9 cellular contexts compared by ENCODE assay signal in genomic region chr6:6057442-6058053, GRCh38. TPM values are rescaled to one million over a fixed set of nuclear protein-coding genes. Genes with fewer than 3 reads are reported as not detected.
DNase-seq lines count a peak whose midpoint lies in the region; ATAC-seq, FAIRE-seq and TF ChIP-seq lines count a peak whose summit lies in the region.
"Had no signal": no experiment of that assay in that cellular context is flagged by ENCODE, and none has a peak within 500 bp of the region (broad histone marks: within the 10 kb centered on the region; RNA-seq: fewer than 3 reads in every experiment).

No MANE protein-coding gene starts in this region.

- H3K4me2 ChIP-seq in PC-3 (ENCODE audit: low read length) (no peak overlapping the region), endothelial cell of umbilical vein (ENCODE audit: insufficient read depth, low read length) (no peak overlapping the region)

- DNase-seq in NCI-H2171 treated with DMSO at 0.1 percent for 48 hours (lab: John Stamatoyannopoulos, UW) (peak; percentile 15), NCI-H2171 (lab: John Stamatoyannopoulos, UW) (no peak), KBM-7 (peak; percentile 74), PC-3 (peak; percentile 76), endothelial cell of umbilical vein (ENCODE audit: low read depth, low spot score) (peak; percentile 57), HK-2 (ENCODE audit: unreplicated experiment) (no peak)

- H3K27me3 Mint-ChIP-seq in nephron (ENCODE audit: low read depth) = peaks cover 32% of the 10 kb centered on the region

- ATAC-seq in PC-3 (peak; percentile 89), GM21390 (IDR thresholded peaks at IDR 0.05; ENCODE audit: unreplicated experiment) (no peak)

- TF ChIP-seq CTCF in PC-3 (conservative IDR thresholded peaks at IDR 0.05; ENCODE audit: low read depth, low read length) = peak; percentile 83
- peak; percentile 34 to 50 for TF ChIP-seq CTCF in endothelial cell of umbilical vein (IDR thresholded peaks at IDR 0.05; ENCODE audit: extremely low read depth in 1 of 2, insufficient read depth in 1 of 2, low read depth in 1 of 2, low read length in 2 of 2)
- peak; percentile 66 to 71 (median 70) for TF ChIP-seq CTCF in nephron (IDR thresholded peaks at IDR 0.05; ENCODE audit: unreplicated experiment in 3 of 3)

- no peaks in the 10 kb centered on the region for H3K9me1 ChIP-seq in endothelial cell of umbilical vein (replicated peaks; ENCODE audit: control insufficient read depth, extremely low read depth, insufficient read depth, low read length)

- dilution Hi-C loops in endothelial cell of umbilical vein (cut with MboI; ENCODE audit: extremely low pct_ligation_motif_present, low sequenced_read_pairs) = no loop called here

- H3K27ac Mint-ChIP-seq in nephron = no peak overlapping the region
- H3K27ac Mint-ChIP-seq: CD8-positive, alpha-beta memory T cell had no signal

- H3K4me1 ChIP-seq in PC-3 (ENCODE audit: insufficient read depth, low read length) (no peaks in the 10 kb centered on the region), endothelial cell of umbilical vein (ENCODE audit: control insufficient read depth, extremely low read depth, insufficient read depth, low read length) (no peaks in the 10 kb centered on the region)

- H3K4me3 Mint-ChIP-seq in nephron = no peak overlapping the region
- H3K4me3 Mint-ChIP-seq: CD8-positive, alpha-beta memory T cell had no signal

- no peaks in the 10 kb centered on the region for H3F3A ChIP-seq in PC-3 (ENCODE audit: low read length, unreplicated experiment)

- no peak overlapping the region for H3K9ac ChIP-seq in PC-3 (ENCODE audit: low read length)
- H3K9ac ChIP-seq in endothelial cell of umbilical vein (replicated peaks; ENCODE audit: extremely low read depth, insufficient read depth, low read length) = no peak overlapping the region

- H3K9me3 ChIP-seq in PC-3 (ENCODE audit: low read length) (no peaks in the 10 kb centered on the region), endothelial cell of umbilical vein (replicated peaks; ENCODE audit: control insufficient read depth, insufficient read depth, low read length) (no peaks in the 10 kb centered on the region)

- intact Hi-C loops in PC-3 (cut with micrococcal nuclease) = loop anchor here (1.0 to 10.0 kb wide), 3 partner anchors 203 to 635 kb away; no protein-coding TSS in a partner anchor
- intact Hi-C loops in endothelial cell of umbilical vein (cut with micrococcal nuclease) = loop anchor here (1.0 to 5.0 kb wide), 5 partner anchors 258 to 635 kb away; no protein-coding TSS in a partner anchor

- POLR2A ChIA-PET in PC-3 (lab: Charles Lee; ENCODE audit: unreplicated experiment) (no interaction called here), endothelial cell of umbilical vein (lab: Charles Lee) (no interaction called here)

- no peaks in the 10 kb centered on the region for H3K9me2 ChIP-seq in PC-3 (replicated peaks; ENCODE audit: low read length)

- CTCF ChIA-PET in PC-3 (lab: Charles Lee) = interaction anchor here (0.6 kb wide), 1 partner anchor 1542 kb away, joined by 3 read pairs; no protein-coding TSS in a partner anchor
- CTCF ChIA-PET in endothelial cell of umbilical vein (lab: Charles Lee) = interaction anchor here (0.6 to 4.9 kb wide), 9 partner anchors 8 to 635 kb away, joined by 3 to 95 read pairs (median 5); no protein-coding TSS in a partner anchor

- H3K36me3 Mint-ChIP-seq in nephron (ENCODE audit: low read depth) = no peaks in the 10 kb centered on the region
- H3K36me3 Mint-ChIP-seq: CD8-positive, alpha-beta memory T cell had no signal

- peak; percentile 72 for FAIRE-seq in endothelial cell of umbilical vein (lab: Jason Lieb, UNC)

- H3K79me2 ChIP-seq in PC-3 (ENCODE audit: low read length) = no peaks in the 10 kb centered on the region
- no peaks in the 10 kb centered on the region for H3K79me2 ChIP-seq in endothelial cell of umbilical vein (ENCODE audit: control insufficient read depth, insufficient read depth, low read length)

- H3K4me1 Mint-ChIP-seq in nephron = peaks cover under 1% of the 10 kb centered on the region
- H3K4me1 Mint-ChIP-seq: CD8-positive, alpha-beta memory T cell had no signal

- H4K20me1 ChIP-seq in PC-3 (ENCODE audit: low read length) = no peaks in the 10 kb centered on the region
- no peaks in the 10 kb centered on the region for H4K20me1 ChIP-seq in endothelial cell of umbilical vein (replicated peaks; ENCODE audit: control insufficient read depth, extremely low read depth, insufficient read depth, low read length)

- H3K36me3 ChIP-seq in PC-3 (ENCODE audit: low read depth, low read length) (no peaks in the 10 kb centered on the region), endothelial cell of umbilical vein (ENCODE audit: control insufficient read depth in 2 of 2, extremely low read depth in 1 of 2, insufficient read depth in 2 of 2, low read length in 2 of 2) (no peaks in the 10 kb centered on the region)

- no peak overlapping the region for H3K4me3 ChIP-seq in PC-3 (ENCODE audit: low read length)
- H3K4me3 ChIP-seq in endothelial cell of umbilical vein (replicated peaks in 1 of 3; ENCODE audit: insufficient read depth in 1 of 3, low read depth in 1 of 3, low read length in 3 of 3) = no peak overlapping the region

- in situ Hi-C loops in KBM-7 (cut with MboI; ENCODE audit: low pct_unique_long_range_greater_than_20kb, low sequenced_read_pairs) = loop anchor here (25.0 kb wide), 1 partner anchor 455 kb away; no protein-coding TSS in a partner anchor

- H3K27ac ChIP-seq in PC-3 (ENCODE audit: low read length) = no peak overlapping the region
- no peak overlapping the region for H3K27ac ChIP-seq in endothelial cell of umbilical vein (ENCODE audit: insufficient read depth, low read depth, low read length)

- H3K9me3 Mint-ChIP-seq in nephron = peaks cover 7% of the 10 kb centered on the region

- no peak for TF ChIP-seq POLR2A in endothelial cell of umbilical vein (IDR thresholded peaks at IDR 0.05; ENCODE audit: low read depth, low read length)

- H3K27me3 ChIP-seq in PC-3 (ENCODE audit: low read length) = peaks cover 64% of the 10 kb centered on the region
- H3K27me3 ChIP-seq in endothelial cell of umbilical vein (ENCODE audit: control insufficient read depth in 2 of 2, insufficient read depth in 2 of 2, low read length in 2 of 2) = no peaks in the 10 kb centered on the region

- no peak overlapping the region for H2AFZ ChIP-seq in PC-3 (ENCODE audit: low read length)
- H2AFZ ChIP-seq in endothelial cell of umbilical vein (ENCODE audit: low read depth, low read length) = no peak overlapping the region

- BruUV-seq in PC-3 (replicated peaks; lab: Mats Ljungman, UMichigan) (no TSS peak), endothelial cell of umbilical vein (replicated peaks; lab: Mats Ljungman, UMichigan) (no TSS peak)

TF ChIP-seq in endothelial cell of umbilical vein, 7 proteins besides CTCF, POLR2A, EP300 and RAD21:
- TF ChIP-seq MYC (IDR thresholded peaks at IDR 0.05; ENCODE audit: low read depth, low read length) (no peak), EZH2 (IDR thresholded peaks at IDR 0.05; ENCODE audit: borderline replicate concordance, low read depth, low read length, severe bottlenecking) (no peak), POLR2AphosphoS5 (IDR thresholded peaks at IDR 0.05; ENCODE audit: insufficient read depth, low read depth, low read length) (no peak), JUN (IDR thresholded peaks at IDR 0.05; ENCODE audit: borderline replicate concordance, insufficient read depth, insufficient read length, low read depth) (no peak), GATA2 (IDR thresholded peaks at IDR 0.05; ENCODE audit: insufficient read depth, insufficient read length, low read depth, low read length) (no peak), MAX (IDR thresholded peaks at IDR 0.05; ENCODE audit: insufficient read depth, insufficient read length) (no peak), FOS (IDR thresholded peaks at IDR 0.05; ENCODE audit: borderline replicate concordance, insufficient read depth, low read length) (no peak)

RNA-seq across cellular contexts. Expression of gene NRN1, which starts 50.8 kb away (rescaled TPM):
- total RNA-seq in PC-3 (2014; rRNA removed) (not detected in 2 replicates), endothelial cell of umbilical vein (25.6 and 26.2 TPM in 2 replicates)
- polyA plus RNA-seq in endothelial cell of umbilical vein = 10.9 and 12.8 TPM in 2 replicates
- 12.4 and 16.6 TPM in 2 replicates for polyA plus RNA-seq in endothelial cell of umbilical vein (2011; cell fraction: cytosol; rRNA removed)
- polyA plus RNA-seq in endothelial cell of umbilical vein (2011; cell fraction: nucleus; rRNA removed) = 17.9 and 20.3 TPM in 2 replicates
- 22.7 and 26.1 TPM in 2 replicates for polyA plus RNA-seq in endothelial cell of umbilical vein (2012)
- polyA minus RNA-seq in endothelial cell of umbilical vein = 5.3 and 7.2 TPM in 2 replicates
- polyA minus RNA-seq in endothelial cell of umbilical vein (2011; cell fraction: cytosol; rRNA and poly(A)+ RNA removed) = not detected
- 2.4 and 3.6 TPM in 2 replicates for polyA minus RNA-seq in endothelial cell of umbilical vein (2011; cell fraction: nucleus; rRNA and poly(A)+ RNA removed)

Comparison
In these comparisons a context has a peak if more than half of its experiments do, and no peak if none do; other contexts are left out.
1. DNase-seq: peak in NCI-H2171 treated with DMSO at 0.1 percent for 48 hours (single experiment), KBM-7 (single experiment), PC-3 (single experiment) and endothelial cell of umbilical vein (single experiment); none in NCI-H2171 (single experiment) and HK-2 (single experiment).
2. RNA of gene NRN1, which starts 50.8 kb away (total RNA-seq): 25.6 to 26.2 TPM in endothelial cell of umbilical vein; not detected in PC-3; every median in the first group is over 10 times any median in the second.
3. Peak in every context shown above with its lines, with median percentiles within 50 percentile points of each other: CTCF ChIP-seq.